8 cellular contexts compared by ENCODE assay signal in genomic region chr3:39668420-39668819, GRCh38.
A peak's percentile ranks its signal among the peaks of the same experiment; 100 is the strongest.
DNase-seq lines count a peak whose midpoint lies in the region; FAIRE-seq lines count a peak whose summit lies in the region.

No MANE protein-coding gene starts in this region.

- H3K79me2 ChIP-seq in GM23248 (ENCODE audit: insufficient read depth) = no peaks in the 10 kb centered on the region

- H3K4me2 ChIP-seq in GM23248 (ENCODE audit: unreplicated experiment) = no peak overlapping the region

- H3K9ac ChIP-seq in GM23248 = no peak overlapping the region

- H4K20me1 ChIP-seq in GM23248 (ENCODE audit: insufficient read depth) = no peaks in the 10 kb centered on the region

- DNase-seq in DMS53 treated with DMSO at 0.1 percent for 48 hours (lab: John Stamatoyannopoulos, UW; ENCODE audit: unreplicated experiment) = peak; percentile 13
- peak; percentile 80 for DNase-seq in GM23248
- DNase-seq in NCI-H2081 (lab: John Stamatoyannopoulos, UW) = peak; percentile 30 to 31
- DNase-seq in amniotic stem cell (lab: John Stamatoyannopoulos, UW) = peak; percentile 19
- peak; percentile 68 for DNase-seq in kidney glomerular epithelial cell (lab: John Stamatoyannopoulos, UW)
- DNase-seq in frontal cortex (ENCODE audit: low spot score in 2 of 2) = no peak
- DNase-seq in T-helper 9 cell = no peak
- DNase-seq in stimulated activated CD4-positive, alpha-beta T cell treated with anti-CD3 and anti-CD28 coated beads, Interleukin-4, amount 100 ng/mL, for 24 hours = no peak

- no peak for FAIRE-seq in frontal cortex (lab: Jason Lieb, UNC)

- no peak overlapping the region for H3K27ac ChIP-seq in GM23248

- H3K27me3 ChIP-seq in GM23248 (replicated peaks; ENCODE audit: insufficient read depth) = no peaks in the 10 kb centered on the region; the same call in 1 of the 2 replicates

- H3K4me3 ChIP-seq in GM23248 = no peak overlapping the region

- H3K9me2 ChIP-seq in GM23248 (ENCODE audit: insufficient read depth) = no peaks in the 10 kb centered on the region

- in situ Hi-C loops in GM23248 (cut with MboI) = no loop called here

- 2% methylated on average over 5 of the region's 5 CpGs for WGBS in GM23248 (ENCODE audit: low coverage in 1 of 2, low lambda C conversion rate in 2 of 2, missing lambda C conversion rate in 2 of 2), 2 experiments

- no peaks in the 10 kb centered on the region for H3K36me3 ChIP-seq in GM23248 (ENCODE audit: low read depth)

- no peaks in the 10 kb centered on the region for H3F3A ChIP-seq in GM23248 (ENCODE audit: insufficient read depth)

- no peak overlapping the region for H2AFZ ChIP-seq in GM23248

- H3K9me3 ChIP-seq in GM23248 (ENCODE audit: low read depth) = no peaks in the 10 kb centered on the region

- no peaks in the 10 kb centered on the region for H3K4me1 ChIP-seq in GM23248 (ENCODE audit: insufficient read depth)

Comparison
In these comparisons a context has a peak if more than half of its experiments do, and no peak if none do; other contexts are left out.
1. DNase-seq: peak in DMS53 treated with DMSO at 0.1 percent for 48 hours (single experiment), GM23248 (single experiment), NCI-H2081 (2 of 2), amniotic stem cell (single experiment) and kidney glomerular epithelial cell (single experiment); none in frontal cortex (0 of 2), T-helper 9 cell (single experiment) and stimulated activated CD4-positive, alpha-beta T cell treated with anti-CD3 and anti-CD28 coated beads, Interleukin-4, amount 100 ng/mL, for 24 hours (single experiment).